8 cellular contexts compared by ENCODE assay signal in the genomic region with DNA sequence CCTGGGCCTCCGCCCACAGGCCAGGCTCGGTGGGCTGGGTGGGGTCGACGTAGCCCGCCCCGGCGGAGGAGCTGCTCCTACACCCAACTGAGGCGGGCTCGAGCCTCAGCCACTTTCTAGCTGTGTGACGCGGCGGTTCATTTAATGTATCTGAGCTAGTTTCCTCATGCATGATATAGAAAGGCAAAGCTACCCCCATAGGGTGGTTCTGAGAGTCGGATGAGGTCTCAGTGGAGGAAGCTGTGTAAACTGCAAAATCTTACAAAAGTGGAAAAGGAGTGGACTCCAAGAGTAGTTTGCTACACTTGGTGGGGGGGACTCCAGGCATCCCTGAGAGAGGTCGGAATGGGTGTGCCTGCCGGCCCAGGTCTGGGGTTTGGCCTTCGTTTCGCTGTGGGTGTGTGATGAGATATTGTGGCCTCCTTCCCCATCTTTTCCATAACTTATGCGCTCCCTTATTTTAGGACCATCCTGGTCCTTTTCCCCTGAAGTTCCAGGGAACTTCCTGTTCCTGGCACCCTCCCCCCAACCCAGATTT. TPM values are rescaled to one million over a fixed set of nuclear protein-coding genes. Genes with fewer than 3 reads are reported as not detected.
DNase-seq lines count a peak whose midpoint lies in the region; ATAC-seq, FAIRE-seq and TF ChIP-seq lines count a peak whose summit lies in the region.

No MANE protein-coding gene starts in this region.

- DNase-seq in LHCN-M2 (ENCODE audit: low read depth) (peak; percentile 19), bronchial epithelial cell (ENCODE audit: low read depth) (no peak), dedifferentiated amniotic fluid mesenchymal stem cell (ENCODE audit: extremely low spot score) (no peak), midbrain (lab: John Stamatoyannopoulos, UW) (no peak), NOMO-1 treated with dmso at 0.1 percent for 144 hours (lab: John Stamatoyannopoulos, UW; ENCODE audit: unreplicated experiment) (no peak)

- H3K27me3 ChIP-seq in bronchial epithelial cell (ENCODE audit: control insufficient read depth, insufficient read depth, low read length), result no peaks in the 10 kb centered on the region

- 0% methylated on average over 6 to 13 of the region's 18 CpGs for WGBS in mesodermal cell (ENCODE audit: insufficient coverage in 2 of 2), 2 experiments

- no peak for TF ChIP-seq CTCF in C4-2B (conservative IDR thresholded peaks at IDR 0.05)
- TF ChIP-seq CTCF in bronchial epithelial cell (IDR thresholded peaks at IDR 0.05; ENCODE audit: insufficient read depth, low read length, severe bottlenecking), result no peak

- peak overlapping the region; percentile 76 for H3K4me3 ChIP-seq in bronchial epithelial cell (ENCODE audit: low read depth, low read length)
- H3K4me3 ChIP-seq in mesodermal cell (ENCODE audit: extremely low read depth, insufficient read depth, low read length, poor library complexity, severe bottlenecking), result peak overlapping the region; percentile 94

- H3K27ac ChIP-seq in C4-2B (peak overlapping the region; percentile 97), mesodermal cell (ENCODE audit: low read depth, low read length, severe bottlenecking) (no peak overlapping the region)

- peak; percentile 31 for ATAC-seq in GM19452 (IDR thresholded peaks at IDR 0.05; ENCODE audit: unreplicated experiment)

- no peak for FAIRE-seq in bronchial epithelial cell (lab: Jason Lieb, UNC)

- no peaks in the 10 kb centered on the region for H3K9me3 ChIP-seq in mesodermal cell (ENCODE audit: control insufficient read depth, low read length)

- H3K36me3 ChIP-seq in bronchial epithelial cell (ENCODE audit: control insufficient read depth, insufficient read depth, low read length), result peaks cover 1% of the 10 kb centered on the region
- H3K36me3 ChIP-seq in mesodermal cell (ENCODE audit: control insufficient read depth, insufficient read depth, low read length), result peaks cover 12% of the 10 kb centered on the region

- peaks cover 7% of the 10 kb centered on the region for H3K4me1 ChIP-seq in mesodermal cell (ENCODE audit: control insufficient read depth, insufficient read depth, low read length, poor library complexity, severe bottlenecking)

RNA-seq across cellular contexts. Expression of a gene that starts 0.9 kb away (rescaled TPM):
- total RNA-seq in LHCN-M2 (2014; rRNA removed), result 18.5 and 18.8 TPM in 2 replicates
- polyA plus RNA-seq in LHCN-M2 (2012), result 14.8 TPM
- 29.2 and 32.4 TPM in 2 replicates for total RNA-seq in bronchial epithelial cell
- 80.7 TPM for polyA plus RNA-seq in mesodermal cell (2013, experiment 1 of 2)
- 74.0 TPM for polyA plus RNA-seq in mesodermal cell (2013, experiment 2 of 2)

RNA-seq across cellular contexts. Expression of a gene that starts 40.2 kb away (rescaled TPM):
- total RNA-seq in LHCN-M2 (2014; rRNA removed) (0.06 TPM in 1 of 2 replicates, not detected in the other), bronchial epithelial cell (under 0.01 and 0.38 TPM in 2 replicates)
- polyA plus RNA-seq in LHCN-M2 (2012), result not detected
- polyA plus RNA-seq in mesodermal cell (2013, experiment 1 of 2), result 18.5 TPM
- 12.4 TPM for polyA plus RNA-seq in mesodermal cell (2013, experiment 2 of 2)
